Comparison of ENCODE assay signal across 18 cellular contexts in the genomic region with DNA sequence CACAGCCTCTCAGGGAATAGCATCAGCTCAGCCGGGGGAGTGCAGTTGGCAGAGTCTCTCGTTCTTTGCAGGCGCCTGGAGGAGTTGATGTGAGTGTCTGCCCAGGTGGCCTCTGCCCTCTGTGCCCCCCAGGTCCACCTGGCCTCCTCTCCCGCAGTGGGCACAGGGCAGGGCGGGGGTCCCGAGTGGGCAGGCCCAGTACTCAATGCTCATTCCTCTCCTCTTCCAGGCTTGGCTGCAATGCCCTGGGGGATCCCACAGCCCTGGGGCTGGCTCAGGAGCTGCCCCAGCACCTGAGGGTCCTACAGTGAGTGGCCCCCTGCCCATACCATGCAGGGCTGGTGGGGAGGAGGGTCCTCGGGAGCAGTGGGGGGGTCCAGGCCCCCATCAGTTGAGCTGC. TPM values are rescaled to one million over a fixed set of nuclear protein-coding genes. Genes with fewer than 3 reads are reported as not detected.
DNase-seq lines count a peak whose midpoint lies in the region; ATAC-seq, FAIRE-seq and TF ChIP-seq lines count a peak whose summit lies in the region.
"Had no signal": no experiment of that assay in that cellular context is flagged by ENCODE, and none has a peak within 500 bp of the region (broad histone marks: within the 10 kb centered on the region; RNA-seq: fewer than 3 reads in every experiment).

No MANE protein-coding gene starts in this region.

- H2BK5ac ChIP-seq in neuronal stem cell (ENCODE audit: low read length) = no peak overlapping the region

- H3K4ac ChIP-seq in neuronal stem cell (ENCODE audit: low read length) = no peak overlapping the region

- H2AFZ ChIP-seq in neuronal stem cell (ENCODE audit: low read length) = no peak overlapping the region
- H2AFZ ChIP-seq: GM23338 had no signal

- H3K4me3 ChIP-seq in kidney (ENCODE audit: low read length in 2 of 2) (no peak overlapping the region), neuronal stem cell (ENCODE audit: low read length in 2 of 2) (no peak overlapping the region)
- H3K4me3 ChIP-seq: BLaER1, GM23338 had no signal

- H3K79me1 ChIP-seq in neuronal stem cell (ENCODE audit: low read depth, low read length) = no peaks in the 10 kb centered on the region

- no peaks in the 10 kb centered on the region for H3K9me3 Mint-ChIP-seq in activated naive CD8-positive, alpha-beta T cell treated with anti-CD3 and anti-CD28 coated beads, Interleukin-2, amount 50 U/mL, for 24 hours
- H3K9me3 Mint-ChIP-seq in activated naive CD8-positive, alpha-beta T cell treated with anti-CD3 and anti-CD28 coated beads for 36 hours = no peaks in the 10 kb centered on the region
- H3K9me3 Mint-ChIP-seq: CD14-positive monocyte; CD8-positive, alpha-beta memory T cell; GM23338; HFFc6 had no signal

- H3K9ac ChIP-seq in kidney (ENCODE audit: low read length in 2 of 2) (no peak overlapping the region), neuronal stem cell (ENCODE audit: low read depth, low read length, poor library complexity) (peak overlapping the region; percentile 1)
- H3K9ac ChIP-seq: BLaER1 had no signal

- H3K4me1 Mint-ChIP-seq in activated naive CD8-positive, alpha-beta T cell treated with anti-CD3 and anti-CD28 coated beads, Interleukin-2, amount 50 U/mL, for 24 hours = peaks cover 2% of the 10 kb centered on the region
- H3K4me1 Mint-ChIP-seq in activated naive CD8-positive, alpha-beta T cell treated with anti-CD3 and anti-CD28 coated beads for 36 hours = peaks cover 6% of the 10 kb centered on the region
- H3K4me1 Mint-ChIP-seq: CD8-positive, alpha-beta memory T cell had no signal

- no peak overlapping the region for H3K14ac ChIP-seq in neuronal stem cell (ENCODE audit: low read length)

- POLR2A ChIA-PET in HEK293T (lab: Yijun Ruan, JAX) = interaction anchor here (1.1 kb wide), 1 partner anchor 15 kb away, joined by 4 read pairs; a partner anchor contains a TSS

- TF ChIP-seq CTCF in kidney (IDR thresholded peaks at IDR 0.05; ENCODE audit: borderline replicate concordance, extremely low read depth, insufficient read depth) = no peak

- H4K8ac ChIP-seq in neuronal stem cell (ENCODE audit: low read depth, low read length) = no peak overlapping the region

- peak overlapping the region; percentile 11 for H2BK15ac ChIP-seq in neuronal stem cell (ENCODE audit: low read length)

- H3K27me3 Mint-ChIP-seq in activated naive CD8-positive, alpha-beta T cell treated with anti-CD3 and anti-CD28 coated beads, Interleukin-2, amount 50 U/mL, for 24 hours = no peaks in the 10 kb centered on the region
- H3K27me3 Mint-ChIP-seq in activated naive CD8-positive, alpha-beta T cell treated with anti-CD3 and anti-CD28 coated beads for 36 hours = no peaks in the 10 kb centered on the region
- H3K27me3 Mint-ChIP-seq: CD8-positive, alpha-beta memory T cell had no signal

- DNase-seq in activated naive CD8-positive, alpha-beta T cell treated with anti-CD3 and anti-CD28 coated beads, Interleukin-2, amount 50 U/mL, for 24 hours = no peak
- no peak for DNase-seq in activated naive CD8-positive, alpha-beta T cell treated with anti-CD3 and anti-CD28 coated beads for 36 hours
- DNase-seq in kidney (peak; percentile 63), neuronal stem cell (ENCODE audit: low spot score) (no peak), COLO668 (lab: John Stamatoyannopoulos, UW; ENCODE audit: unreplicated experiment) (no peak), HEK293T (ENCODE audit: extremely low spot score) (no peak)
- DNase-seq: 8988T; CD8-positive, alpha-beta memory T cell; DMS153; DMS79; GDM1; HCEC 1CT; HFFc6 had no signal

- H2AK5ac ChIP-seq in neuronal stem cell (ENCODE audit: low read depth, low read length) = no peak overlapping the region

- H3K27ac ChIP-seq in kidney (ENCODE audit: low read depth in 2 of 2, low read length in 2 of 2) = no peak overlapping the region
- no peak overlapping the region for H3K27ac ChIP-seq in neuronal stem cell (replicated peaks; ENCODE audit: low read length)
- H3K27ac ChIP-seq: BLaER1 had no signal

- H4K91ac ChIP-seq in neuronal stem cell (ENCODE audit: low read depth, low read length, poor library complexity) = no peak overlapping the region

- H3K4me1 ChIP-seq in kidney (ENCODE audit: control insufficient read depth in 1 of 2, insufficient read depth in 1 of 2, low read depth in 1 of 2, low read length in 2 of 2) (no peaks in the 10 kb centered on the region), neuronal stem cell (ENCODE audit: control insufficient read depth in 2 of 2, insufficient read depth in 1 of 2, low read depth in 1 of 2, low read length in 2 of 2) (peaks cover 0 to 1% of the 10 kb centered on the region in 2 donors)

- no CpG with 5 or more reads among the region's 7 CpGs for WGBS in neuronal stem cell (ENCODE audit: extremely low coverage in 2 of 2, insufficient read length in 2 of 2, insufficient replicate concordance in 1 of 2), 2 donors

- H3K36me3 ChIP-seq in kidney (ENCODE audit: control insufficient read depth in 1 of 2, insufficient read depth in 2 of 2, low read length in 2 of 2) (no peaks in the 10 kb centered on the region), neuronal stem cell (replicated peaks in 1 of 2; ENCODE audit: control insufficient read depth in 2 of 2, insufficient read depth in 2 of 2, low read length in 2 of 2) (no peaks in the 10 kb centered on the region)

- no peak overlapping the region for H3K4me3 Mint-ChIP-seq in activated naive CD8-positive, alpha-beta T cell treated with anti-CD3 and anti-CD28 coated beads, Interleukin-2, amount 50 U/mL, for 24 hours
- H3K4me3 Mint-ChIP-seq in activated naive CD8-positive, alpha-beta T cell treated with anti-CD3 and anti-CD28 coated beads for 36 hours = no peak overlapping the region
- H3K4me3 Mint-ChIP-seq: CD14-positive monocyte; CD8-positive, alpha-beta memory T cell; GM23338; HFFc6 had no signal

- no peak overlapping the region for H3K27ac Mint-ChIP-seq in activated naive CD8-positive, alpha-beta T cell treated with anti-CD3 and anti-CD28 coated beads, Interleukin-2, amount 50 U/mL, for 24 hours
- H3K27ac Mint-ChIP-seq in activated naive CD8-positive, alpha-beta T cell treated with anti-CD3 and anti-CD28 coated beads for 36 hours = no peak overlapping the region
- H3K27ac Mint-ChIP-seq: GM23338, HFFc6 had no signal

- CTCF ChIA-PET in HEK293T (lab: Yijun Ruan, JAX) = interaction anchor here (0.7 kb wide), 1 partner anchor 707 kb away, joined by 3 read pairs; no protein-coding TSS in a partner anchor

- no peak overlapping the region for H3K4me2 ChIP-seq in neuronal stem cell (ENCODE audit: insufficient read depth, low read length, poor library complexity, severe bottlenecking)
- H3K4me2 ChIP-seq: BLaER1, GM23338 had no signal

- H3K9me3 ChIP-seq in kidney (ENCODE audit: control insufficient read depth in 1 of 2, low read length in 2 of 2) (no peaks in the 10 kb centered on the region), neuronal stem cell (replicated peaks in 1 of 2; ENCODE audit: control insufficient read depth in 2 of 2, insufficient read depth in 1 of 2, low read depth in 1 of 2, low read length in 2 of 2) (no peaks in the 10 kb centered on the region)
- H3K9me3 ChIP-seq: BLaER1 had no signal

- H3K18ac ChIP-seq in neuronal stem cell (ENCODE audit: low read length) = peak overlapping the region; percentile 49

- H3K23ac ChIP-seq in neuronal stem cell (ENCODE audit: low read depth, low read length, poor library complexity) = no peak overlapping the region

- FAIRE-seq in kidney (lab: Jason Lieb, UNC) = no peak
- FAIRE-seq: H54 had no signal

- H2BK12ac ChIP-seq in neuronal stem cell (ENCODE audit: low read length) = no peak overlapping the region

- ATAC-seq in activated naive CD8-positive, alpha-beta T cell treated with anti-CD3 and anti-CD28 coated beads, Interleukin-2, amount 50 U/mL, for 24 hours = peak; percentile 10
- no peak for ATAC-seq in HG02938 (IDR thresholded peaks at IDR 0.05; ENCODE audit: unreplicated experiment)
- ATAC-seq: GM23338 had no signal

- H3K36me3 Mint-ChIP-seq in activated naive CD8-positive, alpha-beta T cell treated with anti-CD3 and anti-CD28 coated beads, Interleukin-2, amount 50 U/mL, for 24 hours (ENCODE audit: low read depth) = peaks cover 24% of the 10 kb centered on the region
- H3K36me3 Mint-ChIP-seq in activated naive CD8-positive, alpha-beta T cell treated with anti-CD3 and anti-CD28 coated beads for 36 hours = peaks cover 7% of the 10 kb centered on the region

- no peak overlapping the region for H2BK120ac ChIP-seq in neuronal stem cell (ENCODE audit: low read depth, low read length)

- H3K27me3 ChIP-seq in neuronal stem cell (ENCODE audit: control insufficient read depth in 3 of 3, insufficient read depth in 3 of 3, low read depth in 1 of 3, low read length in 3 of 3) = peaks cover 0 to 49% (median 0%) of the 10 kb centered on the region in 3 experiments
- H3K27me3 ChIP-seq: BLaER1 had no signal

- intact Hi-C loops in kidney (cut with DNase I) = no loop called here

TF ChIP-seq in HEK293T, 16 proteins besides CTCF, POLR2A, EP300 and RAD21 (continues in another document):
- TF ChIP-seq L3MBTL2 (conservative IDR thresholded peaks at IDR 0.05) = no peak
- TF ChIP-seq BHLHE40 (IDR thresholded peaks at IDR 0.05; ENCODE audit: borderline replicate concordance) = no peak
- TF ChIP-seq ZNF384 (IDR thresholded peaks at IDR 0.05) = no peak
- no peak for TF ChIP-seq ELF4 (IDR thresholded peaks at IDR 0.05)
- no peak for TF ChIP-seq SP1 (IDR thresholded peaks at IDR 0.05)
- no peak for TF ChIP-seq FOXA1 (IDR thresholded peaks at IDR 0.05)
- TF ChIP-seq NFRKB (IDR thresholded peaks at IDR 0.05) = no peak
- no peak for TF ChIP-seq FOXK2 (IDR thresholded peaks at IDR 0.05)
- TF ChIP-seq TARDBP (IDR thresholded peaks at IDR 0.05) = no peak
- no peak for TF ChIP-seq ARNT (IDR thresholded peaks at IDR 0.05)
- no peak for TF ChIP-seq LEF1 (IDR thresholded peaks at IDR 0.05; ENCODE audit: borderline replicate concordance)
- no peak for TF ChIP-seq HDGF (IDR thresholded peaks at IDR 0.05; ENCODE audit: borderline replicate concordance)
- TF ChIP-seq SUZ12 (IDR thresholded peaks at IDR 0.05) = no peak
- TF ChIP-seq CTBP1 (IDR thresholded peaks at IDR 0.05; ENCODE audit: borderline replicate concordance) = no peak
- TF ChIP-seq FOXM1 (IDR thresholded peaks at IDR 0.05; ENCODE audit: borderline replicate concordance) = no peak

RNA-seq across cellular contexts. Expression of a gene that starts 14.7 kb away (rescaled TPM):
- 10 to 100 TPM; 10.4 TPM for total RNA-seq in activated naive CD8-positive, alpha-beta T cell treated with anti-CD3 and anti-CD28 coated beads for 36 hours
- 24.1 TPM for total RNA-seq in kidney
- polyA plus RNA-seq in kidney (ENCODE audit: insufficient read depth, low read depth, low replicate concordance) = 33.1 TPM
- 60.5 TPM for polyA plus RNA-seq in neuronal stem cell (2013, experiment 1 of 2)
- 61.7 TPM for polyA plus RNA-seq in neuronal stem cell (2013, experiment 2 of 2)
